1 cellular context compared by ENCODE assay signal in genomic region chr5:158589939-158590338, GRCh38.
TF ChIP-seq lines count a peak whose summit lies in the region.

No MANE protein-coding gene starts in this region.

TF ChIP-seq in GM23338, 12 proteins besides CTCF, POLR2A, EP300 and RAD21:
- TF ChIP-seq REST (IDR thresholded peaks at IDR 0.05; ENCODE audit: unreplicated experiment) (no peak), NANOG (IDR thresholded peaks at IDR 0.05; ENCODE audit: borderline replicate concordance) (no peak), CREB1 (CRISPR knock-in tag; IDR thresholded peaks at IDR 0.05; ENCODE audit: low read depth) (no peak), POLR2AphosphoS5 (IDR thresholded peaks at IDR 0.05; ENCODE audit: low read depth) (no peak), EZH2phosphoT487 (IDR thresholded peaks at IDR 0.05; ENCODE audit: unreplicated experiment) (no peak), STAT1 (IDR thresholded peaks at IDR 0.05; ENCODE audit: unreplicated experiment) (no peak), ZNF462 (CRISPR knock-in tag; IDR thresholded peaks at IDR 0.05) (no peak), ZNF114 (CRISPR knock-in tag; IDR thresholded peaks at IDR 0.05) (no peak), ZNF331 (CRISPR knock-in tag; IDR thresholded peaks at IDR 0.05; ENCODE audit: low read depth) (no peak), EZH2 (IDR thresholded peaks at IDR 0.05; ENCODE audit: low read depth, unreplicated experiment) (no peak), ETS1 (IDR thresholded peaks at IDR 0.05) (no peak), JUNB (IDR thresholded peaks at IDR 0.05; ENCODE audit: unreplicated experiment) (no peak)
